ENCODE assay signal across 1 cellular context in the genomic region with DNA sequence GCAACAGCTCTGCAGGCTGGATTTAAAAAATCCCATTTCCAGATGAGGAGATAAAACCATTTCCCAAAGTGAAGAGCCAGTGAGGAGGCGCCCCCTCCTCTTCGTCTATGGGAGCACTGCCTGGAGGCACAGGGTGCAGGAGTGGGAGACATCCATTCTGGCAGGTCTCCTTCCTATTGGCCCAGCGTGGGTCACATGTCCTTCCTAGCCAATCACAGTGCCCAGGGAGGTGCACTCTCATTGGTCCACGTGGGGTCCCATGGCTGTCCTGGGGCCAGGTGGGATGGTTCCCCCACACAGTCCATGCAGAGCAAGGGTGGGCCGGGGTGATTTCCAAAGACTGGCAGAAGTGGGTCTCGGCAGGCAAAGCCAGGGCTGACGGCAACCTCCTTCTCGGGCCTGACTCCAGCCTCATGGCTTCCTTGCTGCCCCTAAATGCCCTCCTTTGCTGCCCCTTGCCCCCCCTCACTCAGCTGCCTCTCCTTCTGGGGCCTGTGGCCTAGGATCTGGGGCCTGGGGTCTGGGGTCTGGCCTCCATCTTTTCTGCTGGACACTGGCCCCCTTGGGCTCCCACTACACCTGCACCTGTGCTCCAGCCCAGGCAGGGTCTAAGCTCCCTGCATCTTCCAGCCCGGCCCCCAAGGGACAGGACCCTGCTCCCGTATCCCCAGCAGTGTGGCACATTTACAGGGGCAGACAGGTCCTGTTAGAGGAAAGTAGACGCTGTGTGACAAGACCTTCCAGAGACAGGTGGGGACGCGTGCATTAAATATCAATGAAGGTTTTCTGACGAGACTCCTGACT.
TF ChIP-seq lines count a peak whose summit lies in the region.

No MANE protein-coding gene starts in this region.

TF ChIP-seq in HCT116, 20 proteins besides CTCF, POLR2A, EP300 and RAD21 (continued from another document):
- TF ChIP-seq, protein P1, sequence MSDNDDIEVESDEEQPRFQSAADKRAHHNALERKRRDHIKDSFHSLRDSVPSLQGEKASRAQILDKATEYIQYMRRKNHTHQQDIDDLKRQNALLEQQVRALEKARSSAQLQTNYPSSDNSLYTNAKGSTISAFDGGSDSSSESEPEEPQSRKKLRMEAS (IDR thresholded peaks at IDR 0.05): no peak
- no peak for TF ChIP-seq EZH2phosphoT487 (IDR thresholded peaks at IDR 0.05; ENCODE audit: borderline replicate concordance)
- no peak for TF ChIP-seq ZFX (IDR thresholded peaks at IDR 0.05)
- TF ChIP-seq SIN3A (IDR thresholded peaks at IDR 0.05; ENCODE audit: low read depth): no peak
